In genomic region chr19:20278342-20278741, GRCh38 we compare ENCODE assay signal across 13 cellular contexts.
DNase-seq lines count a peak whose midpoint lies in the region; ATAC-seq and TF ChIP-seq lines count a peak whose summit lies in the region.
"Had no signal": no experiment of that assay in that cellular context is flagged by ENCODE, and none has a peak within 500 bp of the region (broad histone marks: within the 10 kb centered on the region; RNA-seq: fewer than 3 reads in every experiment).

No MANE protein-coding gene starts in this region.

- peaks cover 10% of the 10 kb centered on the region for H3K4me1 ChIP-seq in vagina
- H3K4me1 ChIP-seq: lower lobe of right lung, prostate gland had no signal

- peak; percentile 61 for ATAC-seq in activated CD8-positive, alpha-beta memory T cell treated with anti-CD3 and anti-CD28 coated beads, Interleukin-2, amount 10 ng/mL, durations not matched to agents 7 days and 5 days
- ATAC-seq in GM21786 (IDR thresholded peaks at IDR 0.05; ENCODE audit: unreplicated experiment) (no peak), HG03045 (IDR thresholded peaks at IDR 0.05; ENCODE audit: unreplicated experiment) (no peak)
- ATAC-seq: T-helper 17 cell had no signal

- no peak overlapping the region for H3K27ac ChIP-seq in vagina
- H3K27ac ChIP-seq: lower lobe of right lung, prostate gland, thoracic aorta had no signal

- intact Hi-C loops in vagina (cut with DNase I), result loop anchor here (10.0 kb wide), 2 partner anchors 284 to 744 kb away; partner anchors contain the start of gene CILP2

- no peaks in the 10 kb centered on the region for H3K27me3 ChIP-seq in vagina

- CTCF ChIA-PET in activated CD8-positive, alpha-beta memory T cell treated with anti-CD3 and anti-CD28 coated beads, Interleukin-2, amount 10 ng/mL, durations not matched to agents 7 days and 5 days (lab: Charles Lee), result interaction anchor here (0.9 to 1.3 kb wide), 3 partner anchors 15 to 367 kb away, joined by 3 read pairs; no protein-coding TSS in a partner anchor

- H3K4me3 ChIP-seq in vagina, result no peak overlapping the region
- H3K4me3 ChIP-seq: lower lobe of right lung, prostate gland, thoracic aorta had no signal

- peak; percentile 41 for DNase-seq in activated CD8-positive, alpha-beta memory T cell treated with anti-CD3 and anti-CD28 coated beads, Interleukin-2, amount 10 ng/mL, durations not matched to agents 7 days and 5 days
- no peak for DNase-seq in activated CD8-positive, alpha-beta memory T cell treated with anti-CD3 and anti-CD28 coated beads, Interleukin-2, amount 50 U/mL, for 48 hours
- DNase-seq in amniotic epithelial cell (ENCODE audit: low read depth) (peak; percentile 26), iris pigment epithelial cell (ENCODE audit: low read depth) (peak; percentile 52), vagina (ENCODE audit: extremely low spot score in 2 of 2) (no peak)
- DNase-seq in stimulated activated CD4-positive, alpha-beta T cell treated with anti-CD3 and anti-CD28 coated beads, Interleukin-4, amount 100 ng/mL, for 1 hour, result no peak
- DNase-seq: GOT3, lower lobe of right lung, T-helper 17 cell had no signal

- no peak overlapping the region for H3K4me3 Mint-ChIP-seq in activated CD8-positive, alpha-beta memory T cell treated with anti-CD3 and anti-CD28 coated beads, Interleukin-2, amount 10 ng/mL, durations not matched to agents 7 days and 5 days
- H3K4me3 Mint-ChIP-seq: T-helper 17 cell had no signal

- H3K27ac Mint-ChIP-seq in activated CD8-positive, alpha-beta memory T cell treated with anti-CD3 and anti-CD28 coated beads, Interleukin-2, amount 10 ng/mL, durations not matched to agents 7 days and 5 days, result no peak overlapping the region
- H3K27ac Mint-ChIP-seq: T-helper 17 cell had no signal

- no peaks in the 10 kb centered on the region for H3K36me3 ChIP-seq in vagina
- H3K36me3 ChIP-seq: lower lobe of right lung, prostate gland, thoracic aorta had no signal

- no peaks in the 10 kb centered on the region for H3K36me3 Mint-ChIP-seq in activated CD8-positive, alpha-beta memory T cell treated with anti-CD3 and anti-CD28 coated beads, Interleukin-2, amount 10 ng/mL, durations not matched to agents 7 days and 5 days

- peak in 2 of 3 experiments; percentile 16 to 68 for TF ChIP-seq CTCF in vagina (IDR thresholded peaks at IDR 0.05)

- no peaks in the 10 kb centered on the region for H3K9me3 ChIP-seq in vagina
- H3K9me3 ChIP-seq: lower lobe of right lung, prostate gland, thoracic aorta had no signal

- H3K27me3 Mint-ChIP-seq in activated CD8-positive, alpha-beta memory T cell treated with anti-CD3 and anti-CD28 coated beads, Interleukin-2, amount 10 ng/mL, durations not matched to agents 7 days and 5 days, result no peaks in the 10 kb centered on the region
- H3K27me3 Mint-ChIP-seq: T-helper 17 cell had no signal

- no peak for TF ChIP-seq POLR2A in vagina (IDR thresholded peaks at IDR 0.05)

- no peaks in the 10 kb centered on the region for H3K4me1 Mint-ChIP-seq in activated CD8-positive, alpha-beta memory T cell treated with anti-CD3 and anti-CD28 coated beads, Interleukin-2, amount 10 ng/mL, durations not matched to agents 7 days and 5 days

- peaks cover 3% of the 10 kb centered on the region for H3K9me3 Mint-ChIP-seq in activated CD8-positive, alpha-beta memory T cell treated with anti-CD3 and anti-CD28 coated beads, Interleukin-2, amount 10 ng/mL, durations not matched to agents 7 days and 5 days (ENCODE audit: low read depth)

Comparison
In these comparisons a context has a peak if more than half of its experiments do, and no peak if none do; other contexts are left out.
1. DNase-seq: peak in activated CD8-positive, alpha-beta memory T cell treated with anti-CD3 and anti-CD28 coated beads, Interleukin-2, amount 10 ng/mL, durations not matched to agents 7 days and 5 days (single experiment), amniotic epithelial cell (single experiment) and iris pigment epithelial cell (single experiment); none in activated CD8-positive, alpha-beta memory T cell treated with anti-CD3 and anti-CD28 coated beads, Interleukin-2, amount 50 U/mL, for 48 hours (single experiment), vagina (0 of 2) and stimulated activated CD4-positive, alpha-beta T cell treated with anti-CD3 and anti-CD28 coated beads, Interleukin-4, amount 100 ng/mL, for 1 hour (single experiment).